Comparison of ENCODE assay signal across 32 cellular contexts in genomic region chr4:46250997-46251396, GRCh38.
"Had no signal": no experiment of that assay in that cellular context is flagged by ENCODE, and none has a peak within 500 bp of the region (broad histone marks: within the 10 kb centered on the region; RNA-seq: fewer than 3 reads in every experiment).

No MANE protein-coding gene starts in this region.

- H3K4me3 ChIP-seq: ascending aorta, breast epithelium, cardiac muscle cell, colonic mucosa, dorsolateral prefrontal cortex had no signal

- H3K27ac ChIP-seq: ascending aorta, breast epithelium, cardiac muscle cell, colonic mucosa, dorsolateral prefrontal cortex, VCaP had no signal

- H3K9me3 Mint-ChIP-seq: activated CD4-positive, alpha-beta T cell treated with anti-CD3 and anti-CD28 coated beads, Interleukin-2, amount 10 ng/mL, durations not matched to agents 7 days and 5 days; activated naive CD8-positive, alpha-beta T cell treated with anti-CD3 and anti-CD28 coated beads, Interleukin-2, amount 10 ng/mL, durations not matched to agents 7 days and 5 days; dendritic cell treated with granulocyte-macrophage colony-stimulating factor and Interleukin-4, amounts not matched to agents 40 ng/mL and 50 ng/mL, for 4 days; endodermal cell; WTC11 had no signal

- H3K4me1 Mint-ChIP-seq: activated CD4-positive, alpha-beta memory T cell treated with anti-CD3 and anti-CD28 coated beads, Interleukin-2, amount 10 ng/mL, durations not matched to agents 7 days and 5 days; activated CD4-positive, alpha-beta T cell treated with anti-CD3 and anti-CD28 coated beads, Interleukin-2, amount 10 ng/mL, durations not matched to agents 7 days and 5 days; activated naive CD4-positive, alpha-beta T cell treated with anti-CD3 and anti-CD28 coated beads, Interleukin-2, amount 10 ng/mL, durations not matched to agents 7 days and 5 days; activated naive CD8-positive, alpha-beta T cell treated with anti-CD3 and anti-CD28 coated beads, Interleukin-2, amount 10 ng/mL, durations not matched to agents 7 days and 5 days; brain; WTC11 had no signal

- DNase-seq: activated CD4-positive, alpha-beta memory T cell treated with anti-CD3 and anti-CD28 coated beads, Interleukin-2, amount 10 ng/mL, durations not matched to agents 7 days and 5 days; activated CD4-positive, alpha-beta T cell treated with anti-CD3 and anti-CD28 coated beads for 1 hour; activated CD4-positive, alpha-beta T cell treated with anti-CD3 and anti-CD28 coated beads for 4 hours; activated CD4-positive, alpha-beta T cell treated with anti-CD3 and anti-CD28 coated beads, Interleukin-2, amount 10 ng/mL, durations not matched to agents 7 days and 5 days; activated CD4-positive, alpha-beta T cell treated with anti-CD3 and anti-CD28 coated beads, Interleukin-2, amount 50 U/mL, for 4 hours; activated CD8-positive, alpha-beta memory T cell treated with anti-CD3 and anti-CD28 coated beads, Interleukin-2, amount 50 U/mL, for 48 hours; activated gamma-delta T cell; activated naive CD4-positive, alpha-beta T cell; activated naive CD4-positive, alpha-beta T cell treated with anti-CD3 and anti-CD28 coated beads, Interleukin-2, amount 10 ng/mL, durations not matched to agents 7 days and 5 days; activated naive CD8-positive, alpha-beta T cell treated with anti-CD3 and anti-CD28 coated beads, Interleukin-2, amount 10 ng/mL, durations not matched to agents 7 days and 5 days; activated T-cell treated with anti-CD3 and anti-CD28 coated beads for 4 hours; activated T-cell treated with anti-CD3 and anti-CD28 coated beads, Interleukin-2, amount 50 U/mL, for 24 hours; activated T-cell treated with anti-CD3 and anti-CD28 coated beads, Interleukin-2, amount 50 U/mL, for 72 hours; central memory CD4-positive, alpha-beta T cell; cerebellar nuclear complex; colonic mucosa; dorsolateral prefrontal cortex; effector memory CD4-positive, alpha-beta T cell; endodermal cell; foreskin fibroblast; head of caudate nucleus; T-helper 2 cell had no signal

- ATAC-seq: activated naive CD4-positive, alpha-beta T cell treated with anti-CD3 and anti-CD28 coated beads, Interleukin-2, amount 50 U/mL, for 72 hours; activated T-cell treated with anti-CD3 and anti-CD28 coated beads, Interleukin-2, amount 50 U/mL, for 72 hours; esophagus mucosa; WTC11 had no signal

- FAIRE-seq: frontal cortex had no signal

- H3K27ac Mint-ChIP-seq: activated CD4-positive, alpha-beta memory T cell treated with anti-CD3 and anti-CD28 coated beads, Interleukin-2, amount 10 ng/mL, durations not matched to agents 7 days and 5 days; activated CD4-positive, alpha-beta T cell treated with anti-CD3 and anti-CD28 coated beads, Interleukin-2, amount 10 ng/mL, durations not matched to agents 7 days and 5 days; activated naive CD4-positive, alpha-beta T cell treated with anti-CD3 and anti-CD28 coated beads, Interleukin-2, amount 10 ng/mL, durations not matched to agents 7 days and 5 days; activated naive CD4-positive, alpha-beta T cell treated with anti-CD3 and anti-CD28 coated beads, Interleukin-2, amount 50 U/mL, for 72 hours; activated naive CD8-positive, alpha-beta T cell treated with anti-CD3 and anti-CD28 coated beads, Interleukin-2, amount 10 ng/mL, durations not matched to agents 7 days and 5 days; activated T-cell treated with anti-CD3 and anti-CD28 coated beads, Interleukin-2, amount 50 U/mL, for 24 hours; activated T-cell treated with anti-CD3 and anti-CD28 coated beads, Interleukin-2, amount 50 U/mL, for 72 hours; brain; dendritic cell treated with granulocyte-macrophage colony-stimulating factor and Interleukin-4, amounts not matched to agents 40 ng/mL and 50 ng/mL, for 4 days; endodermal cell; WTC11 had no signal

- H3K36me3 ChIP-seq: ascending aorta, breast epithelium, cardiac muscle cell, colonic mucosa had no signal

- H3K4me1 ChIP-seq: ascending aorta, breast epithelium, colonic mucosa had no signal

- H3K4me3 Mint-ChIP-seq: activated CD4-positive, alpha-beta memory T cell treated with anti-CD3 and anti-CD28 coated beads, Interleukin-2, amount 10 ng/mL, durations not matched to agents 7 days and 5 days; activated CD4-positive, alpha-beta T cell treated with anti-CD3 and anti-CD28 coated beads, Interleukin-2, amount 10 ng/mL, durations not matched to agents 7 days and 5 days; activated naive CD4-positive, alpha-beta T cell treated with anti-CD3 and anti-CD28 coated beads, Interleukin-2, amount 10 ng/mL, durations not matched to agents 7 days and 5 days; activated naive CD8-positive, alpha-beta T cell treated with anti-CD3 and anti-CD28 coated beads, Interleukin-2, amount 10 ng/mL, durations not matched to agents 7 days and 5 days; activated T-cell treated with anti-CD3 and anti-CD28 coated beads, Interleukin-2, amount 50 U/mL, for 24 hours; activated T-cell treated with anti-CD3 and anti-CD28 coated beads, Interleukin-2, amount 50 U/mL, for 72 hours; brain; dendritic cell treated with granulocyte-macrophage colony-stimulating factor and Interleukin-4, amounts not matched to agents 40 ng/mL and 50 ng/mL, for 4 days; endodermal cell; WTC11 had no signal

- H3K36me3 Mint-ChIP-seq: activated naive CD4-positive, alpha-beta T cell treated with anti-CD3 and anti-CD28 coated beads, Interleukin-2, amount 10 ng/mL, durations not matched to agents 7 days and 5 days; activated naive CD4-positive, alpha-beta T cell treated with anti-CD3 and anti-CD28 coated beads, Interleukin-2, amount 50 U/mL, for 72 hours; activated naive CD8-positive, alpha-beta T cell treated with anti-CD3 and anti-CD28 coated beads, Interleukin-2, amount 10 ng/mL, durations not matched to agents 7 days and 5 days; brain; WTC11 had no signal

- H3K27me3 ChIP-seq: ascending aorta, breast epithelium, cardiac muscle cell, colonic mucosa, dorsolateral prefrontal cortex had no signal

- H3K27me3 Mint-ChIP-seq: activated CD4-positive, alpha-beta memory T cell treated with anti-CD3 and anti-CD28 coated beads, Interleukin-2, amount 10 ng/mL, durations not matched to agents 7 days and 5 days; activated CD4-positive, alpha-beta T cell treated with anti-CD3 and anti-CD28 coated beads, Interleukin-2, amount 10 ng/mL, durations not matched to agents 7 days and 5 days; activated naive CD4-positive, alpha-beta T cell treated with anti-CD3 and anti-CD28 coated beads, Interleukin-2, amount 10 ng/mL, durations not matched to agents 7 days and 5 days; activated naive CD8-positive, alpha-beta T cell treated with anti-CD3 and anti-CD28 coated beads, Interleukin-2, amount 10 ng/mL, durations not matched to agents 7 days and 5 days; activated T-cell treated with anti-CD3 and anti-CD28 coated beads, Interleukin-2, amount 50 U/mL, for 24 hours; brain; dendritic cell treated with granulocyte-macrophage colony-stimulating factor and Interleukin-4, amounts not matched to agents 40 ng/mL and 50 ng/mL, for 4 days had no signal

- H3K9me3 ChIP-seq: ascending aorta, breast epithelium, colonic mucosa had no signal
